In genomic region chr1:156581661-156582387, GRCh38 we compare ENCODE assay signal across 1 cellular context.
TF ChIP-seq lines count a peak whose summit lies in the region.

No MANE protein-coding gene starts in this region.

TF ChIP-seq in HepG2, 621 proteins besides CTCF, POLR2A, EP300 and RAD21:
- TF ChIP-seq MTA1 (CRISPR knock-in tag; IDR thresholded peaks at IDR 0.05; ENCODE audit: borderline replicate concordance) = no peak
- TF ChIP-seq HES4 (CRISPR knock-in tag; IDR thresholded peaks at IDR 0.05; ENCODE audit: borderline replicate concordance) = no peak
- no peak for TF ChIP-seq FOSL1 (CRISPR knock-in tag; IDR thresholded peaks at IDR 0.05; ENCODE audit: borderline replicate concordance)
- TF ChIP-seq PAX8 (CRISPR knock-in tag; IDR thresholded peaks at IDR 0.05; ENCODE audit: borderline replicate concordance) = no peak
- no peak for TF ChIP-seq ZNF737 (CRISPR knock-in tag; IDR thresholded peaks at IDR 0.05; ENCODE audit: borderline replicate concordance)
- no peak for TF ChIP-seq NKX3-1 (CRISPR knock-in tag; IDR thresholded peaks at IDR 0.05)
- no peak for TF ChIP-seq FOXK2 (IDR thresholded peaks at IDR 0.05)
- peak; percentile 71 for TF ChIP-seq ZNF687 (CRISPR knock-in tag; IDR thresholded peaks at IDR 0.05)
- peak; percentile 44 for TF ChIP-seq PHF8 (CRISPR knock-in tag; IDR thresholded peaks at IDR 0.05)
- TF ChIP-seq ZNF205 (CRISPR knock-in tag; IDR thresholded peaks at IDR 0.05) = no peak
- peak; percentile 47; the same call in 1 of the 2 replicates for TF ChIP-seq ZNF468 (CRISPR knock-in tag; IDR thresholded peaks at IDR 0.05)
- no peak for TF ChIP-seq PHF20 (CRISPR knock-in tag; IDR thresholded peaks at IDR 0.05)
- 0 out of 2 replicates have a peak, but pooled peaks have one; percentile 25 for TF ChIP-seq ZMYM4 (CRISPR knock-in tag; IDR thresholded peaks at IDR 0.05)
- peak; percentile 95 for TF ChIP-seq ZFX (CRISPR knock-in tag; IDR thresholded peaks at IDR 0.05; ENCODE audit: low read depth)
- TF ChIP-seq FOXM1 (CRISPR knock-in tag; IDR thresholded peaks at IDR 0.05) = 0 out of 2 replicates have a peak, but pooled peaks have one; percentile 17
- TF ChIP-seq ZFY (CRISPR knock-in tag; IDR thresholded peaks at IDR 0.05) = peak; percentile 84
- TF ChIP-seq PRPF4 (IDR thresholded peaks at IDR 0.05; ENCODE audit: low read depth, low read length, poor library complexity, severe bottlenecking) = no peak
- TF ChIP-seq ARID4A (CRISPR knock-in tag; IDR thresholded peaks at IDR 0.05; ENCODE audit: borderline replicate concordance) = 0 out of 2 replicates have a peak, but pooled peaks have one; percentile 28
- TF ChIP-seq SPEN (CRISPR knock-in tag; IDR thresholded peaks at IDR 0.05; ENCODE audit: low read depth) = peak; percentile 15; the same call in 1 of the 2 replicates
TF ChIP-seq in HepG2: peak in this region for 9.
